10 cellular contexts compared by ENCODE assay signal in the genomic region with DNA sequence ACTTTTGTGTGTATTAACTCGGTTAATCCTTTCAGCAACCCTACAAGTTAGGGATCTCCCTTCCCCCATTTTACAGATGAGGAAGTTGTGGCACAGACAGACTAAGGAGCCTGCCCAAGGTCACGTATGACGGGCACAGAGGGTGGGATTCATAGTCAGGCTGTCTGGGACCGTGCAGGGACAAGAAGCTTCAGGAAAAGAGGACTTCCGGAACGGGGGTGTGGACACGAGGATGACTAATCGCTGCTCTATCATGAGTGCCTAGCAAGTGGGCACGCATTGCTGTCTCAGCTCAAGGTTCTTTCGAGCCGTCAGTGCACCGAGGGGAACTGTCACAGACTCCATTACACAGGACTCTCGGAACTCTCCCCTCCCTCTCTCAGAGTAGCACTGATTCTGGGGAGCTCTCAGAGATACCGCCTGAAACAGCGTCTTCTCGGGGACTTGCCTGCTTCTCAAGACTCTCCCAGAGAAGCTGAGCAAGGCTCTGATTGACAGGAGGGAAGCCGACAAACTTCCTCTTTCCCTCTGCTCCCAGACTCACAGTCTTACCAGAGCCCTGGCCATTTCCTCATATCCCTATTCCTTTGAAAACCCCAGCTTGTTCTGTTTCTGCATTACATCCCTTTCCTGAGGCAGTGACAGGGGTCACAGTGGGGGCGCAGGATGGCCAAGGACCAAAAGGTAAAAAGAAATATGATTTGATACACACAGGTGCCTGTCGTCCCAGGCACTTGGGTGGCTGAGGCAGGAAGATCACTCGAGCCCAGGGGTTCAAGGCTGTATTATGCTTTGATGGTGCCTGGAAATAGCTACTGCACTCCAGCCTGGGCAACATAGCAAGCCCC. TPM values are rescaled to one million over a fixed set of nuclear protein-coding genes. Genes with fewer than 3 reads are reported as not detected.
DNase-seq lines count a peak whose midpoint lies in the region; ATAC-seq and TF ChIP-seq lines count a peak whose summit lies in the region.
"Had no signal": no experiment of that assay in that cellular context is flagged by ENCODE, and none has a peak within 500 bp of the region (broad histone marks: within the 10 kb centered on the region; RNA-seq: fewer than 3 reads in every experiment).

No MANE protein-coding gene starts in this region.

- peak overlapping the region; percentile 1 for H3K27ac Mint-ChIP-seq in activated T-helper 17 cell treated with anti-CD3 and anti-CD28 coated beads, Interleukin-2, amount 50 U/mL, for 72 hours

- TF ChIP-seq CTCF in left lung (IDR thresholded peaks at IDR 0.05) = no peak
- no peak for TF ChIP-seq CTCF in thoracic aorta (IDR thresholded peaks at IDR 0.05)
- TF ChIP-seq CTCF in WERI-Rb-1 (IDR thresholded peaks at IDR 0.05; ENCODE audit: low read depth, low read length) = no peak

- DNase-seq in activated T-cell treated with anti-CD3 and anti-CD28 coated beads for 48 hours (ENCODE audit: low read depth) (peak; percentile 17), activated T-cell treated with anti-CD3 and anti-CD28 coated beads for 4 hours (no peak), left lung (peak; percentile 69 to 88), thoracic aorta (ENCODE audit: low spot score) (no peak), glomerular visceral epithelial cell (ENCODE audit: extremely low spot score) (no peak), WERI-Rb-1 (no peak)

- no peaks in the 10 kb centered on the region for H3K9me3 Mint-ChIP-seq in activated T-helper 17 cell treated with anti-CD3 and anti-CD28 coated beads, Interleukin-2, amount 50 U/mL, for 72 hours

- H3K36me3 ChIP-seq in left lung (no peaks in the 10 kb centered on the region), thoracic aorta (no peaks in the 10 kb centered on the region), WERI-Rb-1 (no peaks in the 10 kb centered on the region)
- H3K36me3 ChIP-seq: tibial nerve had no signal

- peak overlapping the region in 1 of 2 donors; percentile 4 for H3K4me3 ChIP-seq in left lung
- H3K4me3 ChIP-seq in thoracic aorta = peak overlapping the region; percentile 11
- no peak overlapping the region for H3K4me3 ChIP-seq in WERI-Rb-1 (ENCODE audit: low read depth, low read length)
- H3K4me3 ChIP-seq: tibial nerve had no signal

- peak overlapping the region; percentile 71 to 85 for H3K27ac ChIP-seq in left lung
- peak overlapping the region in 1 of 2 donors; percentile 15 for H3K27ac ChIP-seq in thoracic aorta
- no peak overlapping the region for H3K27ac ChIP-seq in WERI-Rb-1
- H3K27ac ChIP-seq: C4-2B had no signal

- H3K4me3 Mint-ChIP-seq in activated T-helper 17 cell treated with anti-CD3 and anti-CD28 coated beads, Interleukin-2, amount 50 U/mL, for 72 hours = peak overlapping the region; percentile 62

- H3K4me1 Mint-ChIP-seq in activated T-helper 17 cell treated with anti-CD3 and anti-CD28 coated beads, Interleukin-2, amount 50 U/mL, for 72 hours = peaks cover 12% of the 10 kb centered on the region

- H3K4me1 ChIP-seq in left lung = peaks cover 11 to 59% of the 10 kb centered on the region in 2 donors
- no peaks in the 10 kb centered on the region for H3K4me1 ChIP-seq in thoracic aorta (ENCODE audit: control insufficient read depth in 1 of 2, low read depth in 2 of 2)

- intact Hi-C loops in left lung (cut with DNase I) = loop anchor here in 1 of 2 donors (10.0 kb wide), 1 partner anchor 107 kb away; a partner anchor contains a TSS

- H3K27me3 ChIP-seq in left lung = no peaks in the 10 kb centered on the region
- no peaks in the 10 kb centered on the region for H3K27me3 ChIP-seq in thoracic aorta (replicated peaks; ENCODE audit: insufficient read depth)
- H3K27me3 ChIP-seq in WERI-Rb-1 (ENCODE audit: insufficient read depth, low read depth, severe bottlenecking) = no peaks in the 10 kb centered on the region
- H3K27me3 ChIP-seq: tibial nerve had no signal

- H3K9me3 ChIP-seq in left lung (peaks cover 0 to 6% of the 10 kb centered on the region in 2 donors), thoracic aorta (no peaks in the 10 kb centered on the region), WERI-Rb-1 (ENCODE audit: severe bottlenecking) (peaks cover 2% of the 10 kb centered on the region)

- peaks cover 21% of the 10 kb centered on the region for H3K27me3 Mint-ChIP-seq in activated T-helper 17 cell treated with anti-CD3 and anti-CD28 coated beads, Interleukin-2, amount 50 U/mL, for 72 hours

- no peaks in the 10 kb centered on the region for H3K36me3 Mint-ChIP-seq in activated T-helper 17 cell treated with anti-CD3 and anti-CD28 coated beads, Interleukin-2, amount 50 U/mL, for 72 hours (ENCODE audit: low read depth)

- ATAC-seq in activated T-helper 17 cell treated with anti-CD3 and anti-CD28 coated beads, Interleukin-2, amount 50 U/mL, for 72 hours (replicated peaks) = peak; percentile 92
- ATAC-seq in left lung (peak; percentile 80), thoracic aorta (ENCODE audit: insufficient number of reproducible peaks, low FRiP score, low read depth) (no peak), HG02870 (IDR thresholded peaks at IDR 0.05; ENCODE audit: unreplicated experiment) (no peak)

RNA-seq across cellular contexts. Expression of a gene that starts 14.4 kb away (rescaled TPM):
- not detected for total RNA-seq in activated T-helper 17 cell treated with anti-CD3 and anti-CD28 coated beads, Interleukin-2, amount 50 U/mL, for 72 hours
- total RNA-seq in left lung (1 to 10 TPM; 1.4 to 8.5 TPM), thoracic aorta (1 to 10 TPM in 1 of 2 donors, not detected in 1; 4.4 TPM)

Comparison
In these comparisons a context has a peak if more than half of its experiments do, and no peak if none do; other contexts are left out.
1. DNase-seq: peak in activated T-cell treated with anti-CD3 and anti-CD28 coated beads for 48 hours (single experiment) and left lung (2 of 2); none in activated T-cell treated with anti-CD3 and anti-CD28 coated beads for 4 hours (single experiment), thoracic aorta (single experiment), glomerular visceral epithelial cell (single experiment) and WERI-Rb-1 (single experiment).
2. ATAC-seq: peak in activated T-helper 17 cell treated with anti-CD3 and anti-CD28 coated beads, Interleukin-2, amount 50 U/mL, for 72 hours (single experiment) and left lung (single experiment); none in thoracic aorta (single experiment) and HG02870 (single experiment).